1 cellular context compared by ENCODE assay signal in the genomic region with DNA sequence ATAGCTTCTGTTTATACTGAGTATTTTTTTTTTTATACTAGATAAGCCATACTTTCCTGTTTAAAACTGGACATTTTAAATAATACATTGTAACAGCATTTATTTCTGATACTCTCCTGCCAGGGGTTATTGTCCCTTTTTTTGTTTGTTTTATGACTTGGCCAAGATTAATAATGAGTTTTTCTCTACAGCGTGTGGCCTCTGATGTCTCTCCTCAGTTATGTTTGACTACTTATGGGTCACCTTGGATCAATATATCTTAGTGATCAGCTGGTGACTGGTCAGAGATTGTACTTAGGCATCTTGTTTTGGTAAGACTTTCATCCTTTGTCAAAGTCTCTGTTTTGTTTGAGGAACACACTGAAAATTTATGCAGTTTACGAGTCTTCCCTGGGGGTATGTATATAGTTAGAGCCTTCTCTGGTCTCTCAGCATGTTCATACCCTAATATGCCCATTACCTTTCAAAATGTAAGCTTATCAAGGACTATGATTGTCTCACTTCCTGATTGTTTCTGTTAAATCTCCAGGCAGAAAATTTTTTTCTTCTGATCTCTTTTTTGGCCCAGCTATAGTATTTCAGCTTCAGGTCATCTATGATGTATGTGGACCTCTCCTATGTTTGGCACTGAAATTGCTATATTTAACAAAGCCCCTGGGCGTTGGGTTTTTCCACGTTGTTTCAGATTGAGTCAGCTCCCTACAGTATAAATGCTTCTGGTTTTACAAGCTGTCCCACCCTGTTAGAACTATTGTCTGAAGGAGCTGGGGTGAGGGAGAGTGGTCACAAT.
TF ChIP-seq lines count a peak whose summit lies in the region.

No MANE protein-coding gene starts in this region.

TF ChIP-seq in HEK293, 187 proteins besides CTCF, POLR2A, EP300 and RAD21 (continued from another document and continues in another):
- TF ChIP-seq, protein P1, sequence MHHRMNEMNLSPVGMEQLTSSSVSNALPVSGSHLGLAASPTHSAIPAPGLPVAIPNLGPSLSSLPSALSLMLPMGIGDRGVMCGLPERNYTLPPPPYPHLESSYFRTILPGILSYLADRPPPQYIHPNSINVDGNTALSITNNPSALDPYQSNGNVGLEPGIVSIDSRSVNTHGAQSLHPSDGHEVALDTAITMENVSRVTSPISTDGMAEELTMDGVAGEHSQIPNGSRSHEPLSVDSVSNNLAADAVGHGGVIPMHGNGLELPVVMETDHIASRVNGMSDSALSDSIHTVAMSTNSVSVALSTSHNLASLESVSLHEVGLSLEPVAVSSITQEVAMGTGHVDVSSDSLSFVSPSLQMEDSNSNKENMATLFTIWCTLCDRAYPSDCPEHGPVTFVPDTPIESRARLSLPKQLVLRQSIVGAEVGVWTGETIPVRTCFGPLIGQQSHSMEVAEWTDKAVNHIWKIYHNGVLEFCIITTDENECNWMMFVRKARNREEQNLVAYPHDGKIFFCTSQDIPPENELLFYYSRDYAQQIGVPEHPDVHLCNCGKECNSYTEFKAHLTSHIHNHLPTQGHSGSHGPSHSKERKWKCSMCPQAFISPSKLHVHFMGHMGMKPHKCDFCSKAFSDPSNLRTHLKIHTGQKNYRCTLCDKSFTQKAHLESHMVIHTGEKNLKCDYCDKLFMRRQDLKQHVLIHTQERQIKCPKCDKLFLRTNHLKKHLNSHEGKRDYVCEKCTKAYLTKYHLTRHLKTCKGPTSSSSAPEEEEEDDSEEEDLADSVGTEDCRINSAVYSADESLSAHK (tag by site-specific recombination; IDR thresholded peaks at IDR 0.05): peak; percentile 93
- TF ChIP-seq ZNF223 (tag by site-specific recombination; IDR thresholded peaks at IDR 0.05) (no peak), HOXC10 (CRISPR knock-in tag; IDR thresholded peaks at IDR 0.05) (no peak), ZNF549 (tag by site-specific recombination; IDR thresholded peaks at IDR 0.05) (no peak), ZNF677 (tag by site-specific recombination; IDR thresholded peaks at IDR 0.05) (no peak), ZFP3 (tag by site-specific recombination; IDR thresholded peaks at IDR 0.05; ENCODE audit: low read depth) (no peak; the same call in 1 of the 2 replicates), RBAK (tag by site-specific recombination; IDR thresholded peaks at IDR 0.05) (no peak), ZNF623 (tag by site-specific recombination; IDR thresholded peaks at IDR 0.05) (no peak), KLF10 (tag by site-specific recombination; IDR thresholded peaks at IDR 0.05) (no peak), ZNF157 (tag by site-specific recombination; IDR thresholded peaks at IDR 0.05) (no peak), ZFP41 (tag by site-specific recombination; IDR thresholded peaks at IDR 0.05; ENCODE audit: borderline replicate concordance) (no peak), SALL2 (tag by site-specific recombination; IDR thresholded peaks at IDR 0.05; ENCODE audit: borderline replicate concordance) (no peak), ZSCAN30 (tag by site-specific recombination; IDR thresholded peaks at IDR 0.05) (peak; percentile 87), FEZF1 (tag by site-specific recombination; IDR thresholded peaks at IDR 0.05) (peak; percentile 92), ZNF426 (tag by site-specific recombination; IDR thresholded peaks at IDR 0.05) (no peak), ZBTB8A (tag by site-specific recombination; IDR thresholded peaks at IDR 0.05) (no peak), ZNF707 (tag by site-specific recombination; IDR thresholded peaks at IDR 0.05) (no peak), HOXA7 (CRISPR knock-in tag; IDR thresholded peaks at IDR 0.05; ENCODE audit: borderline replicate concordance) (no peak), GLI2 (tag by site-specific recombination; IDR thresholded peaks at IDR 0.05; ENCODE audit: borderline replicate concordance, low read depth) (no peak; the same call in 1 of the 2 replicates), ZNF19 (tag by site-specific recombination; IDR thresholded peaks at IDR 0.05; ENCODE audit: low read depth) (no peak), ZNF112 (tag by site-specific recombination; IDR thresholded peaks at IDR 0.05) (no peak), ZNF501 (tag by site-specific recombination; IDR thresholded peaks at IDR 0.05) (peak; percentile 86)
- TF ChIP-seq, protein P2, sequence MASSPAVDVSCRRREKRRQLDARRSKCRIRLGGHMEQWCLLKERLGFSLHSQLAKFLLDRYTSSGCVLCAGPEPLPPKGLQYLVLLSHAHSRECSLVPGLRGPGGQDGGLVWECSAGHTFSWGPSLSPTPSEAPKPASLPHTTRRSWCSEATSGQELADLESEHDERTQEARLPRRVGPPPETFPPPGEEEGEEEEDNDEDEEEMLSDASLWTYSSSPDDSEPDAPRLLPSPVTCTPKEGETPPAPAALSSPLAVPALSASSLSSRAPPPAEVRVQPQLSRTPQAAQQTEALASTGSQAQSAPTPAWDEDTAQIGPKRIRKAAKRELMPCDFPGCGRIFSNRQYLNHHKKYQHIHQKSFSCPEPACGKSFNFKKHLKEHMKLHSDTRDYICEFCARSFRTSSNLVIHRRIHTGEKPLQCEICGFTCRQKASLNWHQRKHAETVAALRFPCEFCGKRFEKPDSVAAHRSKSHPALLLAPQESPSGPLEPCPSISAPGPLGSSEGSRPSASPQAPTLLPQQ (tag by site-specific recombination; IDR thresholded peaks at IDR 0.05): no peak
- TF ChIP-seq, protein P3, sequence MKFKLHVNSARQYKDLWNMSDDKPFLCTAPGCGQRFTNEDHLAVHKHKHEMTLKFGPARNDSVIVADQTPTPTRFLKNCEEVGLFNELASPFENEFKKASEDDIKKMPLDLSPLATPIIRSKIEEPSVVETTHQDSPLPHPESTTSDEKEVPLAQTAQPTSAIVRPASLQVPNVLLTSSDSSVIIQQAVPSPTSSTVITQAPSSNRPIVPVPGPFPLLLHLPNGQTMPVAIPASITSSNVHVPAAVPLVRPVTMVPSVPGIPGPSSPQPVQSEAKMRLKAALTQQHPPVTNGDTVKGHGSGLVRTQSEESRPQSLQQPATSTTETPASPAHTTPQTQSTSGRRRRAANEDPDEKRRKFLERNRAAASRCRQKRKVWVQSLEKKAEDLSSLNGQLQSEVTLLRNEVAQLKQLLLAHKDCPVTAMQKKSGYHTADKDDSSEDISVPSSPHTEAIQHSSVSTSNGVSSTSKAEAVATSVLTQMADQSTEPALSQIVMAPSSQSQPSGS (tag by site-specific recombination; IDR thresholded peaks at IDR 0.05; ENCODE audit: low read depth): no peak
- TF ChIP-seq, protein P4, sequence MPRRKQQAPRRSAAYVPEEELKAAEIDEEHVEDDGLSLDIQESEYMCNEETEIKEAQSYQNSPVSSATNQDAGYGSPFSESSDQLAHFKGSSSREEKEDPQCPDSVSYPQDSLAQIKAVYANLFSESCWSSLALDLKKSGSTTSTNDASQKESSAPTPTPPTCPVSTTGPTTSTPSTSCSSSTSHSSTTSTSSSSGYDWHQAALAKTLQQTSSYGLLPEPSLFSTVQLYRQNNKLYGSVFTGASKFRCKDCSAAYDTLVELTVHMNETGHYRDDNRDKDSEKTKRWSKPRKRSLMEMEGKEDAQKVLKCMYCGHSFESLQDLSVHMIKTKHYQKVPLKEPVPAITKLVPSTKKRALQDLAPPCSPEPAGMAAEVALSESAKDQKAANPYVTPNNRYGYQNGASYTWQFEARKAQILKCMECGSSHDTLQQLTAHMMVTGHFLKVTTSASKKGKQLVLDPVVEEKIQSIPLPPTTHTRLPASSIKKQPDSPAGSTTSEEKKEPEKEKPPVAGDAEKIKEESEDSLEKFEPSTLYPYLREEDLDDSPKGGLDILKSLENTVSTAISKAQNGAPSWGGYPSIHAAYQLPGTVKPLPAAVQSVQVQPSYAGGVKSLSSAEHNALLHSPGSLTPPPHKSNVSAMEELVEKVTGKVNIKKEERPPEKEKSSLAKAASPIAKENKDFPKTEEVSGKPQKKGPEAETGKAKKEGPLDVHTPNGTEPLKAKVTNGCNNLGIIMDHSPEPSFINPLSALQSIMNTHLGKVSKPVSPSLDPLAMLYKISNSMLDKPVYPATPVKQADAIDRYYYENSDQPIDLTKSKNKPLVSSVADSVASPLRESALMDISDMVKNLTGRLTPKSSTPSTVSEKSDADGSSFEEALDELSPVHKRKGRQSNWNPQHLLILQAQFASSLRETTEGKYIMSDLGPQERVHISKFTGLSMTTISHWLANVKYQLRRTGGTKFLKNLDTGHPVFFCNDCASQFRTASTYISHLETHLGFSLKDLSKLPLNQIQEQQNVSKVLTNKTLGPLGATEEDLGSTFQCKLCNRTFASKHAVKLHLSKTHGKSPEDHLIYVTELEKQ (tag by site-specific recombination; IDR thresholded peaks at IDR 0.05; ENCODE audit: borderline replicate concordance): no peak
- TF ChIP-seq, protein P5, sequence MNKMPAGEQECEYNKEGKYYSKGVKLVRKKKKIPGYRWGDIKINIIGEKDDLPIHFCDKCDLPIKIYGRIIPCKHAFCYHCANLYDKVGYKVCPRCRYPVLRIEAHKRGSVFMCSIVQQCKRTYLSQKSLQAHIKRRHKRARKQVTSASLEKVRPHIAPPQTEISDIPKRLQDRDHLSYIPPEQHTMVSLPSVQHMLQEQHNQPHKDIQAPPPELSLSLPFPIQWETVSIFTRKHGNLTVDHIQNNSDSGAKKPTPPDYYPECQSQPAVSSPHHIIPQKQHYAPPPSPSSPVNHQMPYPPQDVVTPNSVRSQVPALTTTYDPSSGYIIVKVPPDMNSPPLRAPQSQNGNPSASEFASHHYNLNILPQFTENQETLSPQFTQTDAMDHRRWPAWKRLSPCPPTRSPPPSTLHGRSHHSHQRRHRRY (tag by site-specific recombination; IDR thresholded peaks at IDR 0.05): no peak
- TF ChIP-seq, protein P6, sequence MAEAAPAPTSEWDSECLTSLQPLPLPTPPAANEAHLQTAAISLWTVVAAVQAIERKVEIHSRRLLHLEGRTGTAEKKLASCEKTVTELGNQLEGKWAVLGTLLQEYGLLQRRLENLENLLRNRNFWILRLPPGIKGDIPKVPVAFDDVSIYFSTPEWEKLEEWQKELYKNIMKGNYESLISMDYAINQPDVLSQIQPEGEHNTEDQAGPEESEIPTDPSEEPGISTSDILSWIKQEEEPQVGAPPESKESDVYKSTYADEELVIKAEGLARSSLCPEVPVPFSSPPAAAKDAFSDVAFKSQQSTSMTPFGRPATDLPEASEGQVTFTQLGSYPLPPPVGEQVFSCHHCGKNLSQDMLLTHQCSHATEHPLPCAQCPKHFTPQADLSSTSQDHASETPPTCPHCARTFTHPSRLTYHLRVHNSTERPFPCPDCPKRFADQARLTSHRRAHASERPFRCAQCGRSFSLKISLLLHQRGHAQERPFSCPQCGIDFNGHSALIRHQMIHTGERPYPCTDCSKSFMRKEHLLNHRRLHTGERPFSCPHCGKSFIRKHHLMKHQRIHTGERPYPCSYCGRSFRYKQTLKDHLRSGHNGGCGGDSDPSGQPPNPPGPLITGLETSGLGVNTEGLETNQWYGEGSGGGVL (tag by site-specific recombination; IDR thresholded peaks at IDR 0.05): no peak
- TF ChIP-seq, protein P7, sequence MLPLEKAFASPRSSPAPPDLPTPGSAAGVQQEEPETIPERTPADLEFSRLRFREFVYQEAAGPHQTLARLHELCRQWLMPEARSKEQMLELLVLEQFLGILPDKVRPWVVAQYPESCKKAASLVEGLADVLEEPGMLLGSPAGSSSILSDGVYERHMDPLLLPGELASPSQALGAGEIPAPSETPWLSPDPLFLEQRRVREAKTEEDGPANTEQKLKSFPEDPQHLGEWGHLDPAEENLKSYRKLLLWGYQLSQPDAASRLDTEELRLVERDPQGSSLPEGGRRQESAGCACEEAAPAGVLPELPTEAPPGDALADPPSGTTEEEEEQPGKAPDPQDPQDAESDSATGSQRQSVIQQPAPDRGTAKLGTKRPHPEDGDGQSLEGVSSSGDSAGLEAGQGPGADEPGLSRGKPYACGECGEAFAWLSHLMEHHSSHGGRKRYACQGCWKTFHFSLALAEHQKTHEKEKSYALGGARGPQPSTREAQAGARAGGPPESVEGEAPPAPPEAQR (tag by site-specific recombination; IDR thresholded peaks at IDR 0.05): no peak
- TF ChIP-seq, protein P8, sequence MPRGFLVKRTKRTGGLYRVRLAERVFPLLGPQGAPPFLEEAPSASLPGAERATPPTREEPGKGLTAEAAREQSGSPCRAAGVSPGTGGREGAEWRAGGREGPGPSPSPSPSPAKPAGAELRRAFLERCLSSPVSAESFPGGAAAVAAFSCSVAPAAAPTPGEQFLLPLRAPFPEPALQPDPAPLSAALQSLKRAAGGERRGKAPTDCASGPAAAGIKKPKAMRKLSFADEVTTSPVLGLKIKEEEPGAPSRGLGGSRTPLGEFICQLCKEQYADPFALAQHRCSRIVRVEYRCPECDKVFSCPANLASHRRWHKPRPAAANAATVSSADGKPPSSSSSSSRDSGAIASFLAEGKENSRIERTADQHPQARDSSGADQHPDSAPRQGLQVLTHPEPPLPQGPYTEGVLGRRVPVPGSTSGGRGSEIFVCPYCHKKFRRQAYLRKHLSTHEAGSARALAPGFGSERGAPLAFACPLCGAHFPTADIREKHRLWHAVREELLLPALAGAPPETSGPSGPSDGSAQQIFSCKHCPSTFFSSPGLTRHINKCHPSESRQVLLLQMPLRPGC (tag by site-specific recombination; IDR thresholded peaks at IDR 0.05): no peak
- TF ChIP-seq, protein P9, sequence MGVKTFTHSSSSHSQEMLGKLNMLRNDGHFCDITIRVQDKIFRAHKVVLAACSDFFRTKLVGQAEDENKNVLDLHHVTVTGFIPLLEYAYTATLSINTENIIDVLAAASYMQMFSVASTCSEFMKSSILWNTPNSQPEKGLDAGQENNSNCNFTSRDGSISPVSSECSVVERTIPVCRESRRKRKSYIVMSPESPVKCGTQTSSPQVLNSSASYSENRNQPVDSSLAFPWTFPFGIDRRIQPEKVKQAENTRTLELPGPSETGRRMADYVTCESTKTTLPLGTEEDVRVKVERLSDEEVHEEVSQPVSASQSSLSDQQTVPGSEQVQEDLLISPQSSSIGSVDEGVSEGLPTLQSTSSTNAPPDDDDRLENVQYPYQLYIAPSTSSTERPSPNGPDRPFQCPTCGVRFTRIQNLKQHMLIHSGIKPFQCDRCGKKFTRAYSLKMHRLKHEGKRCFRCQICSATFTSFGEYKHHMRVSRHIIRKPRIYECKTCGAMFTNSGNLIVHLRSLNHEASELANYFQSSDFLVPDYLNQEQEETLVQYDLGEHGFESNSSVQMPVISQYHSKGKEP (tag by site-specific recombination; IDR thresholded peaks at IDR 0.05): peak; percentile 65
- TF ChIP-seq, protein P10, sequence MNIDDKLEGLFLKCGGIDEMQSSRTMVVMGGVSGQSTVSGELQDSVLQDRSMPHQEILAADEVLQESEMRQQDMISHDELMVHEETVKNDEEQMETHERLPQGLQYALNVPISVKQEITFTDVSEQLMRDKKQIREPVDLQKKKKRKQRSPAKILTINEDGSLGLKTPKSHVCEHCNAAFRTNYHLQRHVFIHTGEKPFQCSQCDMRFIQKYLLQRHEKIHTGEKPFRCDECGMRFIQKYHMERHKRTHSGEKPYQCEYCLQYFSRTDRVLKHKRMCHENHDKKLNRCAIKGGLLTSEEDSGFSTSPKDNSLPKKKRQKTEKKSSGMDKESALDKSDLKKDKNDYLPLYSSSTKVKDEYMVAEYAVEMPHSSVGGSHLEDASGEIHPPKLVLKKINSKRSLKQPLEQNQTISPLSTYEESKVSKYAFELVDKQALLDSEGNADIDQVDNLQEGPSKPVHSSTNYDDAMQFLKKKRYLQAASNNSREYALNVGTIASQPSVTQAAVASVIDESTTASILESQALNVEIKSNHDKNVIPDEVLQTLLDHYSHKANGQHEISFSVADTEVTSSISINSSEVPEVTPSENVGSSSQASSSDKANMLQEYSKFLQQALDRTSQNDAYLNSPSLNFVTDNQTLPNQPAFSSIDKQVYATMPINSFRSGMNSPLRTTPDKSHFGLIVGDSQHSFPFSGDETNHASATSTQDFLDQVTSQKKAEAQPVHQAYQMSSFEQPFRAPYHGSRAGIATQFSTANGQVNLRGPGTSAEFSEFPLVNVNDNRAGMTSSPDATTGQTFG (tag by site-specific recombination; IDR thresholded peaks at IDR 0.05; ENCODE audit: borderline replicate concordance): no peak
- TF ChIP-seq, protein P11, sequence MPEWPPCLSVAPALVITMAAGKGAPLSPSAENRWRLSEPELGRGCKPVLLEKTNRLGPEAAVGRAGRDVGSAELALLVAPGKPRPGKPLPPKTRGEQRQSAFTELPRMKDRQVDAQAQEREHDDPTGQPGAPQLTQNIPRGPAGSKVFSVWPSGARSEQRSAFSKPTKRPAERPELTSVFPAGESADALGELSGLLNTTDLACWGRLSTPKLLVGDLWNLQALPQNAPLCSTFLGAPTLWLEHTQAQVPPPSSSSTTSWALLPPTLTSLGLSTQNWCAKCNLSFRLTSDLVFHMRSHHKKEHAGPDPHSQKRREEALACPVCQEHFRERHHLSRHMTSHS (tag by site-specific recombination; IDR thresholded peaks at IDR 0.05): no peak
